Comparison of ENCODE assay signal across 2 cellular contexts in genomic region chr19:48145596-48146254, GRCh38.
TF ChIP-seq lines count a peak whose summit lies in the region.

No MANE protein-coding gene starts in this region.

TF ChIP-seq in A549, 52 proteins besides CTCF, POLR2A, EP300 and RAD21:
- TF ChIP-seq, protein P1, sequence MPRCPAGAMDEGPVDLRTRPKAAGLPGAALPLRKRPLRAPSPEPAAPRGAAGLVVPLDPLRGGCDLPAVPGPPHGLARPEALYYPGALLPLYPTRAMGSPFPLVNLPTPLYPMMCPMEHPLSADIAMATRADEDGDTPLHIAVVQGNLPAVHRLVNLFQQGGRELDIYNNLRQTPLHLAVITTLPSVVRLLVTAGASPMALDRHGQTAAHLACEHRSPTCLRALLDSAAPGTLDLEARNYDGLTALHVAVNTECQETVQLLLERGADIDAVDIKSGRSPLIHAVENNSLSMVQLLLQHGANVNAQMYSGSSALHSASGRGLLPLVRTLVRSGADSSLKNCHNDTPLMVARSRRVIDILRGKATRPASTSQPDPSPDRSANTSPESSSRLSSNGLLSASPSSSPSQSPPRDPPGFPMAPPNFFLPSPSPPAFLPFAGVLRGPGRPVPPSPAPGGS (IDR thresholded peaks at IDR 0.05): no peak
- TF ChIP-seq ZFP36 (IDR thresholded peaks at IDR 0.05; ENCODE audit: borderline replicate concordance, partially characterized antibody): peak; percentile 27
- no peak for TF ChIP-seq NR3C1 (IDR thresholded peaks at IDR 0.05)
- TF ChIP-seq, protein P2, sequence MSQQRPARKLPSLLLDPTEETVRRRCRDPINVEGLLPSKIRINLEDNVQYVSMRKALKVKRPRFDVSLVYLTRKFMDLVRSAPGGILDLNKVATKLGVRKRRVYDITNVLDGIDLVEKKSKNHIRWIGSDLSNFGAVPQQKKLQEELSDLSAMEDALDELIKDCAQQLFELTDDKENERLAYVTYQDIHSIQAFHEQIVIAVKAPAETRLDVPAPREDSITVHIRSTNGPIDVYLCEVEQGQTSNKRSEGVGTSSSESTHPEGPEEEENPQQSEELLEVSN (IDR thresholded peaks at IDR 0.05; ENCODE audit: borderline replicate concordance, low read depth): no peak
- no peak for TF ChIP-seq HOXA7 (CRISPR knock-in tag; IDR thresholded peaks at IDR 0.05)

TF ChIP-seq in GM23338, 12 proteins besides CTCF, POLR2A, EP300 and RAD21:
- TF ChIP-seq, protein P3, sequence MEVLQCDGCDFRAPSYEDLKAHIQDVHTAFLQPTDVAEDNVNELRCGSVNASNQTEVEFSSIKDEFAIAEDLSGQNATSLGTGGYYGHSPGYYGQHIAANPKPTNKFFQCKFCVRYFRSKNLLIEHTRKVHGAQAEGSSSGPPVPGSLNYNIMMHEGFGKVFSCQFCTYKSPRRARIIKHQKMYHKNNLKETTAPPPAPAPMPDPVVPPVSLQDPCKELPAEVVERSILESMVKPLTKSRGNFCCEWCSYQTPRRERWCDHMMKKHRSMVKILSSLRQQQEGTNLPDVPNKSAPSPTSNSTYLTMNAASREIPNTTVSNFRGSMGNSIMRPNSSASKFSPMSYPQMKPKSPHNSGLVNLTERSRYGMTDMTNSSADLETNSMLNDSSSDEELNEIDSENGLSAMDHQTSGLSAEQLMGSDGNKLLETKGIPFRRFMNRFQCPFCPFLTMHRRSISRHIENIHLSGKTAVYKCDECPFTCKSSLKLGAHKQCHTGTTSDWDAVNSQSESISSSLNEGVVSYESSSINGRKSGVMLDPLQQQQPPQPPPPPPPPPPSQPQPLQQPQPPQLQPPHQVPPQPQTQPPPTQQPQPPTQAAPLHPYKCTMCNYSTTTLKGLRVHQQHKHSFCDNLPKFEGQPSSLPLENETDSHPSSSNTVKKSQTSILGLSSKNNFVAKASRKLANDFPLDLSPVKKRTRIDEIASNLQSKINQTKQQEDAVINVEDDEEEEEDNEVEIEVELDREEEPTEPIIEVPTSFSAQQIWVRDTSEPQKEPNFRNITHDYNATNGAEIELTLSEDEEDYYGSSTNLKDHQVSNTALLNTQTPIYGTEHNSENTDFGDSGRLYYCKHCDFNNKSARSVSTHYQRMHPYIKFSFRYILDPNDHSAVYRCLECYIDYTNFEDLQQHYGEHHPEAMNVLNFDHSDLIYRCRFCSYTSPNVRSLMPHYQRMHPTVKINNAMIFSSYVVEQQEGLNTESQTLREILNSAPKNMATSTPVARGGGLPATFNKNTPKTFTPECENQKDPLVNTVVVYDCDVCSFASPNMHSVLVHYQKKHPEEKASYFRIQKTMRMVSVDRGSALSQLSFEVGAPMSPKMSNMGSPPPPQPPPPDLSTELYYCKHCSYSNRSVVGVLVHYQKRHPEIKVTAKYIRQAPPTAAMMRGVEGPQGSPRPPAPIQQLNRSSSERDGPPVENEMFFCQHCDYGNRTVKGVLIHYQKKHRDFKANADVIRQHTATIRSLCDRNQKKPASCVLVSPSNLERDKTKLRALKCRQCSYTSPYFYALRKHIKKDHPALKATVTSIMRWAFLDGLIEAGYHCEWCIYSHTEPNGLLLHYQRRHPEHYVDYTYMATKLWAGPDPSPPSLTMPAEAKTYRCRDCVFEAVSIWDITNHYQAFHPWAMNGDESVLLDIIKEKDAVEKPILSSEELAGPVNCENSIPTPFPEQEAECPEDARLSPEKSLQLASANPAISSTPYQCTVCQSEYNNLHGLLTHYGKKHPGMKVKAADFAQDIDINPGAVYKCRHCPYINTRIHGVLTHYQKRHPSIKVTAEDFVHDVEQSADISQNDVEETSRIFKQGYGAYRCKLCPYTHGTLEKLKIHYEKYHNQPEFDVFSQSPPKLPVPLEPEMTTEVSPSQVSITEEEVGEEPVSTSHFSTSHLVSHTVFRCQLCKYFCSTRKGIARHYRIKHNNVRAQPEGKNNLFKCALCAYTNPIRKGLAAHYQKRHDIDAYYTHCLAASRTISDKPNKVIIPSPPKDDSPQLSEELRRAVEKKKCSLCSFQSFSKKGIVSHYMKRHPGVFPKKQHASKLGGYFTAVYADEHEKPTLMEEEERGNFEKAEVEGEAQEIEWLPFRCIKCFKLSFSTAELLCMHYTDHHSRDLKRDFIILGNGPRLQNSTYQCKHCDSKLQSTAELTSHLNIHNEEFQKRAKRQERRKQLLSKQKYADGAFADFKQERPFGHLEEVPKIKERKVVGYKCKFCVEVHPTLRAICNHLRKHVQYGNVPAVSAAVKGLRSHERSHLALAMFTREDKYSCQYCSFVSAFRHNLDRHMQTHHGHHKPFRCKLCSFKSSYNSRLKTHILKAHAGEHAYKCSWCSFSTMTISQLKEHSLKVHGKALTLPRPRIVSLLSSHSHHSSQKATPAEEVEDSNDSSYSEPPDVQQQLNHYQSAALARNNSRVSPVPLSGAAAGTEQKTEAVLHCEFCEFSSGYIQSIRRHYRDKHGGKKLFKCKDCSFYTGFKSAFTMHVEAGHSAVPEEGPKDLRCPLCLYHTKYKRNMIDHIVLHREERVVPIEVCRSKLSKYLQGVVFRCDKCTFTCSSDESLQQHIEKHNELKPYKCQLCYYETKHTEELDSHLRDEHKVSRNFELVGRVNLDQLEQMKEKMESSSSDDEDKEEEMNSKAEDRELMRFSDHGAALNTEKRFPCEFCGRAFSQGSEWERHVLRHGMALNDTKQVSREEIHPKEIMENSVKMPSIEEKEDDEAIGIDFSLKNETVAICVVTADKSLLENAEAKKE (CRISPR knock-in tag; IDR thresholded peaks at IDR 0.05): no peak
TF ChIP-seq in GM23338: peak in this region for 0.
